ENCODE assay signal across 7 cellular contexts in genomic region chr9:137253717-137254623, GRCh38. TPM values are rescaled to one million over a fixed set of nuclear protein-coding genes. Genes with fewer than 3 reads are reported as not detected.
DNase-seq lines count a peak whose midpoint lies in the region; ATAC-seq, FAIRE-seq and TF ChIP-seq lines count a peak whose summit lies in the region.

No MANE protein-coding gene starts in this region.

- peaks cover 20% of the 10 kb centered on the region for H3K4me1 Mint-ChIP-seq in activated CD8-positive, alpha-beta T cell treated with anti-CD3 and anti-CD28 coated beads, Interleukin-2, amount 10 ng/mL, durations not matched to agents 7 days and 5 days (ENCODE audit: low read depth)
- H3K4me1 Mint-ChIP-seq in immature natural killer cell: peaks cover 15 to 20% of the 10 kb centered on the region in 2 donors

- H3K4me1 ChIP-seq in HUES48 (ENCODE audit: control insufficient read depth, insufficient read depth, low read length) (peaks cover 11% of the 10 kb centered on the region), stomach (peaks cover 22 to 51% (median 38%) of the 10 kb centered on the region in 4 donors)

- CTCF ChIA-PET in activated CD8-positive, alpha-beta T cell treated with anti-CD3 and anti-CD28 coated beads, Interleukin-2, amount 10 ng/mL, durations not matched to agents 7 days and 5 days (lab: Charles Lee): interaction anchor here (0.9 to 4.4 kb wide), 4 partner anchors 9 to 225 kb away, joined by 3 to 32 read pairs (median 10); partner anchors contain the start of gene TUBB4B

- no peak for TF ChIP-seq POLR2A in stomach (IDR thresholded peaks at IDR 0.05)

- FAIRE-seq in frontal cortex (lab: Jason Lieb, UNC): no peak

- no peak overlapping the region for H3K9ac ChIP-seq in HUES48 (ENCODE audit: low read depth, low read length)

- ATAC-seq in activated CD8-positive, alpha-beta T cell treated with anti-CD3 and anti-CD28 coated beads, Interleukin-2, amount 10 ng/mL, durations not matched to agents 7 days and 5 days: no peak

- H3K27me3 ChIP-seq in HUES48 (ENCODE audit: control insufficient read depth, insufficient read depth, low read length) (no peaks in the 10 kb centered on the region; the same call in 1 of the 2 replicates), stomach (no peaks in the 10 kb centered on the region)

- peak overlapping the region; percentile 78 for H3K27ac Mint-ChIP-seq in activated CD8-positive, alpha-beta T cell treated with anti-CD3 and anti-CD28 coated beads, Interleukin-2, amount 10 ng/mL, durations not matched to agents 7 days and 5 days
- peak overlapping the region in 5 of 6 donors; percentile 37 to 83 (median 60) for H3K27ac Mint-ChIP-seq in immature natural killer cell

- H3K4me3 ChIP-seq in HUES48 (ENCODE audit: low read depth, low read length) (peak overlapping the region; percentile 97), stomach (peak overlapping the region; percentile 94 to 100 (median 98))

- H3K4me3 Mint-ChIP-seq in activated CD8-positive, alpha-beta T cell treated with anti-CD3 and anti-CD28 coated beads, Interleukin-2, amount 10 ng/mL, durations not matched to agents 7 days and 5 days: peak overlapping the region; percentile 79
- H3K4me3 Mint-ChIP-seq in immature natural killer cell: peak overlapping the region; percentile 80 to 86 (median 85)

- H3K9me3 ChIP-seq in HUES48 (ENCODE audit: control insufficient read depth, insufficient read depth, low read length) (no peaks in the 10 kb centered on the region), stomach (no peaks in the 10 kb centered on the region)

- peaks cover 12% of the 10 kb centered on the region for H3K36me3 Mint-ChIP-seq in activated CD8-positive, alpha-beta T cell treated with anti-CD3 and anti-CD28 coated beads, Interleukin-2, amount 10 ng/mL, durations not matched to agents 7 days and 5 days (ENCODE audit: low read depth)
- H3K36me3 Mint-ChIP-seq in immature natural killer cell: no peaks in the 10 kb centered on the region

- H3K36me3 ChIP-seq in HUES48 (ENCODE audit: control insufficient read depth, insufficient read depth, low read length): peaks cover 17% of the 10 kb centered on the region
- peaks cover under 1 to 26% (median 21%) of the 10 kb centered on the region in 4 donors for H3K36me3 ChIP-seq in stomach

- TF ChIP-seq EP300 in stomach (IDR thresholded peaks at IDR 0.05): no peak

- H3K27ac ChIP-seq in HUES48 (ENCODE audit: low read depth, low read length): no peak overlapping the region
- H3K27ac ChIP-seq in stomach: peak overlapping the region in 4 of 5 donors; percentile 76 to 91 (median 82)

- no peaks in the 10 kb centered on the region for H3K27me3 Mint-ChIP-seq in activated CD8-positive, alpha-beta T cell treated with anti-CD3 and anti-CD28 coated beads, Interleukin-2, amount 10 ng/mL, durations not matched to agents 7 days and 5 days (ENCODE audit: low read depth)
- H3K27me3 Mint-ChIP-seq in immature natural killer cell (ENCODE audit: low read depth in 3 of 3): peaks cover 0 to 4% (median 3%) of the 10 kb centered on the region in 3 donors

- H3K9me3 Mint-ChIP-seq in activated CD8-positive, alpha-beta T cell treated with anti-CD3 and anti-CD28 coated beads, Interleukin-2, amount 10 ng/mL, durations not matched to agents 7 days and 5 days (ENCODE audit: insufficient read depth): no peaks in the 10 kb centered on the region
- H3K9me3 Mint-ChIP-seq in immature natural killer cell: peaks cover 0 to 2% (median 0%) of the 10 kb centered on the region in 6 donors

- intact Hi-C loops in stomach (cut with DNase I; ENCODE audit: low total_unique reads): no loop called here

- POLR2A ChIA-PET in activated CD8-positive, alpha-beta T cell treated with anti-CD3 and anti-CD28 coated beads, Interleukin-2, amount 10 ng/mL, durations not matched to agents 7 days and 5 days (lab: Charles Lee): interaction anchor here (0.6 to 5.5 kb wide), 6 partner anchors 9 to 168 kb away, joined by 3 to 87 read pairs (median 4); partner anchors contain the start of genes MAN1B1 and TUBB4B

- no peak for DNase-seq in activated CD8-positive, alpha-beta T cell treated with anti-CD3 and anti-CD28 coated beads, Interleukin-2, amount 10 ng/mL, durations not matched to agents 7 days and 5 days
- no peak for DNase-seq in immature natural killer cell
- DNase-seq in stomach: no peak
- no peak for DNase-seq in GDM1 (lab: John Stamatoyannopoulos, UW)
- no peak for DNase-seq in frontal cortex (ENCODE audit: low spot score in 2 of 2)
- no peak for DNase-seq in stimulated activated CD4-positive, alpha-beta T cell treated with anti-CD3 and anti-CD28 coated beads, Interleukin-4, amount 100 ng/mL, for 24 hours

- no peak for TF ChIP-seq CTCF in stomach (IDR thresholded peaks at IDR 0.05)

- 48 to 65% (median 53%) methylated on average over 12 to 21 of the region's 21 CpGs for WGBS in stomach, 5 donors

RNA-seq across cellular contexts. Expression of gene NELFB, which starts 1.2 kb away (rescaled TPM):
- total RNA-seq in activated CD8-positive, alpha-beta T cell treated with anti-CD3 and anti-CD28 coated beads, Interleukin-2, amount 10 ng/mL, durations not matched to agents 7 days and 5 days: 10 to 100 TPM; 68.6 to 68.8 TPM
- polyA plus RNA-seq in immature natural killer cell (10 to 100 TPM; 25.0 to 36.8 (median 34.6) TPM), stomach (10 to 100 TPM; 29.0 to 38.0 (median 34.2) TPM)
- total RNA-seq in stomach (100 to 1,000 TPM in 1 of 5 donors, 10 to 100 TPM in 4; 11.2 to 134 (median 44.9) TPM), frontal cortex (36.7 TPM)

RNA-seq across cellular contexts. Expression of gene STPG3, which starts 2.9 kb away (rescaled TPM):
- total RNA-seq in activated CD8-positive, alpha-beta T cell treated with anti-CD3 and anti-CD28 coated beads, Interleukin-2, amount 10 ng/mL, durations not matched to agents 7 days and 5 days: not detected
- not detected for polyA plus RNA-seq in immature natural killer cell
- not detected for total RNA-seq in stomach
- not detected for polyA plus RNA-seq in stomach
- total RNA-seq in frontal cortex: not detected

RNA-seq across cellular contexts. Expression of gene TUBB4B, which starts 12.9 kb away (rescaled TPM):
- 100 to 1,000 TPM; 417 to 432 TPM for total RNA-seq in activated CD8-positive, alpha-beta T cell treated with anti-CD3 and anti-CD28 coated beads, Interleukin-2, amount 10 ng/mL, durations not matched to agents 7 days and 5 days
- polyA plus RNA-seq in immature natural killer cell (10 to 100 TPM; 60.8 to 98.2 (median 71.9) TPM), stomach (100 to 1,000 TPM; 188 to 292 (median 215) TPM)
- total RNA-seq in stomach (100 to 1,000 TPM in 4 of 5 donors, 10 to 100 TPM in 1; 69.4 to 170 (median 115) TPM), frontal cortex (92.5 TPM)

RNA-seq across cellular contexts. Expression of gene SLC34A3, which starts 23.3 kb away (rescaled TPM):
- total RNA-seq in activated CD8-positive, alpha-beta T cell treated with anti-CD3 and anti-CD28 coated beads, Interleukin-2, amount 10 ng/mL, durations not matched to agents 7 days and 5 days: not detected
- polyA plus RNA-seq in immature natural killer cell (not detected), stomach (under 1 TPM in 1 of 3 donors, not detected in 2; 0.53 TPM)
- total RNA-seq in stomach (under 1 TPM in 1 of 5 donors, not detected in 4; 0.18 TPM), frontal cortex (not detected)

RNA-seq across cellular contexts. Expression of gene TOR4A, which starts 23.6 kb away (rescaled TPM):
- 1 to 10 TPM; 6.6 to 7.0 TPM for total RNA-seq in activated CD8-positive, alpha-beta T cell treated with anti-CD3 and anti-CD28 coated beads, Interleukin-2, amount 10 ng/mL, durations not matched to agents 7 days and 5 days
- polyA plus RNA-seq in immature natural killer cell (10 to 100 TPM in 1 of 3 donors, 1 to 10 TPM in 2; 4.9 to 13.9 (median 7.2) TPM), stomach (1 to 10 TPM; 5.9 to 8.9 (median 6.0) TPM)
- total RNA-seq in stomach (100 to 1,000 TPM in 1 of 5 donors, 10 to 100 TPM in 3, 1 to 10 TPM in 1; 9.9 to 180 (median 29.9) TPM), frontal cortex (0.41 TPM)
